ENCODE assay signal across 9 cellular contexts in genomic region chr12:109863961-109864712, GRCh38. TPM values are rescaled to one million over a fixed set of nuclear protein-coding genes. Genes with fewer than 3 reads are reported as not detected.
DNase-seq lines count a peak whose midpoint lies in the region; ATAC-seq, FAIRE-seq and TF ChIP-seq lines count a peak whose summit lies in the region.
"Had no signal": no experiment of that assay in that cellular context is flagged by ENCODE, and none has a peak within 500 bp of the region (broad histone marks: within the 10 kb centered on the region; RNA-seq: fewer than 3 reads in every experiment).

No MANE protein-coding gene starts in this region.

- intact Hi-C loops in heart left ventricle (cut with DNase I), result no loop called here

- no peak for TF ChIP-seq CTCF in heart left ventricle (IDR thresholded peaks at IDR 0.05)

- peak in 3 of 4 donors; percentile 51 to 82 (median 65) for ATAC-seq in heart left ventricle
- ATAC-seq in GM21723 (IDR thresholded peaks at IDR 0.05; ENCODE audit: unreplicated experiment), result no peak

- DNase-seq in GM12891 (ENCODE audit: insufficient read length, low spot score) (no peak), SKM-1 treated with dmso at 0.1 percent for 144 hours (lab: John Stamatoyannopoulos, UW; ENCODE audit: unreplicated experiment) (peak; percentile 69), heart left ventricle (no peak), renal cortical epithelial cell (ENCODE audit: low read depth) (peak; percentile 87), GM12892 (ENCODE audit: insufficient read length) (no peak), NCI-H226 (no peak)
- DNase-seq in activated effector memory CD4-positive, alpha-beta T cell treated with Interleukin-2 at 50 U/mL for 16 hours, result no peak

- H3K4me3 ChIP-seq in heart left ventricle, result no peak overlapping the region

- H3K36me3 ChIP-seq in heart left ventricle, result peaks cover 0 to 16% (median 5%) of the 10 kb centered on the region in 9 donors

- 78 to 80% (median 79%) methylated on average over 7 of the region's 7 CpGs for WGBS in heart left ventricle, 4 donors

- no peaks in the 10 kb centered on the region for H3K27me3 ChIP-seq in heart left ventricle

- FAIRE-seq in GM12891 (lab: Jason Lieb, UNC) (no peak), GM12892 (lab: Jason Lieb, UNC) (no peak)
- FAIRE-seq: TTC549 had no signal

- H3K27ac ChIP-seq in heart left ventricle, result peak overlapping the region in 1 of 12 donors; percentile 4

- H3K9me3 ChIP-seq in heart left ventricle, result no peaks in the 10 kb centered on the region

- TF ChIP-seq POLR2A in GM12891 (IDR thresholded peaks at IDR 0.05; ENCODE audit: low read depth, low read length) (no peak), heart left ventricle (IDR thresholded peaks at IDR 0.05) (no peak), GM12892 (IDR thresholded peaks at IDR 0.05; ENCODE audit: low read depth, low read length) (no peak)

- peaks cover 0 to 16% (median 8%) of the 10 kb centered on the region in 12 donors for H3K4me1 ChIP-seq in heart left ventricle

TF ChIP-seq in GM12891, 5 proteins besides CTCF, POLR2A, EP300 and RAD21:
- no peak for TF ChIP-seq TAF1 (IDR thresholded peaks at IDR 0.05; ENCODE audit: low read depth, low read length)
- peak; percentile 71 for TF ChIP-seq SPI1 (IDR thresholded peaks at IDR 0.05; ENCODE audit: low read depth, low read length)

RNA-seq across cellular contexts. Expression of gene GLTP, which starts 16.2 kb away (rescaled TPM):
- 10.7 TPM for polyA plus RNA-seq in GM12891 (2012; ENCODE audit: low read depth, missing spikeins)
- total RNA-seq in heart left ventricle (10 to 100 TPM; 18.0 to 68.6 (median 25.1) TPM), renal cortical epithelial cell (45.4 and 57.3 TPM in 2 replicates)
- polyA plus RNA-seq in heart left ventricle, result 10 to 100 TPM; 16.9 to 28.1 TPM
- polyA plus RNA-seq in GM12892 (2012; ENCODE audit: missing spikeins), result 21.2 TPM

RNA-seq across cellular contexts. Expression of gene TRPV4, which starts 30.9 kb away (rescaled TPM):
- not detected for polyA plus RNA-seq in GM12891 (2012; ENCODE audit: low read depth, missing spikeins)
- total RNA-seq in heart left ventricle (1 to 10 TPM in 2 of 9 donors, under 1 TPM in 6, not detected in 1; 0.17 to 3.9 (median 0.32) TPM), renal cortical epithelial cell (0.69 and 5.3 TPM in 2 replicates)
- polyA plus RNA-seq in heart left ventricle, result under 1 TPM; 0.19 TPM
- polyA plus RNA-seq in GM12892 (2012; ENCODE audit: missing spikeins), result not detected

RNA-seq across cellular contexts. Expression of gene TCHP, which starts 35.9 kb away (rescaled TPM):
- 8.5 TPM for polyA plus RNA-seq in GM12891 (2012; ENCODE audit: low read depth, missing spikeins)
- total RNA-seq in heart left ventricle (10 to 100 TPM in 4 of 9 donors, 1 to 10 TPM in 5; 7.4 to 11.7 (median 8.9) TPM), renal cortical epithelial cell (3.6 and 13.3 TPM in 2 replicates)
- polyA plus RNA-seq in heart left ventricle, result 10 to 100 TPM; 10.1 to 10.6 TPM
- 8.5 TPM for polyA plus RNA-seq in GM12892 (2012; ENCODE audit: missing spikeins)

Comparison
In these comparisons a context has a peak if more than half of its experiments do, and no peak if none do; other contexts are left out.
1. DNase-seq: peak in SKM-1 treated with dmso at 0.1 percent for 144 hours (single experiment) and renal cortical epithelial cell (single experiment); none in GM12891 (single experiment), heart left ventricle (0 of 5), GM12892 (single experiment), NCI-H226 (single experiment) and activated effector memory CD4-positive, alpha-beta T cell treated with Interleukin-2 at 50 U/mL for 16 hours (single experiment).